In genomic region chr14:49621114-49621881, GRCh38 we compare ENCODE assay signal across 1 cellular context.
TF ChIP-seq lines count a peak whose summit lies in the region.

No MANE protein-coding gene starts in this region.

TF ChIP-seq in GM12878, 131 proteins besides CTCF, POLR2A, EP300 and RAD21:
- TF ChIP-seq ZBED1 (IDR thresholded peaks at IDR 0.05; ENCODE audit: borderline replicate concordance) (0 out of 2 replicates have a peak, but pooled peaks have one; percentile 16), NR2F1 (conservative IDR thresholded peaks at IDR 0.05) (no peak; the same call in 1 of the 2 replicates), TCF12 (IDR thresholded peaks at IDR 0.05; ENCODE audit: low read depth, low read length) (0 out of 2 replicates have a peak, but pooled peaks have one; percentile 42), SIN3A (IDR thresholded peaks at IDR 0.05; ENCODE audit: low read depth, low read length) (peak; percentile 44; the same call in 1 of the 2 replicates), BRCA1 (IDR thresholded peaks at IDR 0.05; ENCODE audit: low read depth, low read length) (no peak), JUND (IDR thresholded peaks at IDR 0.05; ENCODE audit: low read depth, low read length) (no peak), HCFC1 (IDR thresholded peaks at IDR 0.05; ENCODE audit: low read length) (no peak), SMAD5 (IDR thresholded peaks at IDR 0.05; ENCODE audit: low read depth) (no peak), ZBTB33 (IDR thresholded peaks at IDR 0.05) (no peak), IKZF1 (conservative IDR thresholded peaks at IDR 0.05) (peak; percentile 76), NR2C2 (IDR thresholded peaks at IDR 0.05; ENCODE audit: borderline replicate concordance, control insufficient read depth, insufficient read length, low read depth) (no peak), PRDM15 (CRISPR knock-in tag; IDR thresholded peaks at IDR 0.05) (no peak), RB1 (IDR thresholded peaks at IDR 0.05; ENCODE audit: borderline replicate concordance) (no peak), CREB1 (IDR thresholded peaks at IDR 0.05; ENCODE audit: low read depth) (no peak), NKRF (conservative IDR thresholded peaks at IDR 0.05) (peak; percentile 70; the same call in 1 of the 2 replicates), EGR1 (IDR thresholded peaks at IDR 0.05; ENCODE audit: borderline replicate concordance in 1 of 2, low read depth in 2 of 2, low read length in 2 of 2) (no peak), POLR2AphosphoS2 (IDR thresholded peaks at IDR 0.05; ENCODE audit: low read depth, low read length) (no peak), MAX (IDR thresholded peaks at IDR 0.05; ENCODE audit: low read depth, low read length) (peak; percentile 17; the same call in 1 of the 2 replicates), LARP7 (IDR thresholded peaks at IDR 0.05) (peak; percentile 79), TARDBP (IDR thresholded peaks at IDR 0.05; ENCODE audit: borderline replicate concordance) (no peak), BHLHE40 (IDR thresholded peaks at IDR 0.05; ENCODE audit: borderline replicate concordance in 1 of 2, low read depth in 2 of 2, low read length in 1 of 2) (no peak), MTA2 (IDR thresholded peaks at IDR 0.05; ENCODE audit: low read depth) (no peak), ZNF217 (IDR thresholded peaks at IDR 0.05) (peak; percentile 81; the same call in 1 of the 2 replicates), CBX3 (IDR thresholded peaks at IDR 0.05; ENCODE audit: borderline replicate concordance, low read depth) (no peak), TAF1 (IDR thresholded peaks at IDR 0.05; ENCODE audit: borderline replicate concordance, low read depth, low read length) (no peak), RCOR1 (conservative IDR thresholded peaks at IDR 0.05; ENCODE audit: low read depth, low read length) (no peak), BACH1 (IDR thresholded peaks at IDR 0.05; ENCODE audit: borderline replicate concordance) (no peak), SKIL (IDR thresholded peaks at IDR 0.05; ENCODE audit: low read depth, poor library complexity, severe bottlenecking) (no peak), RELB (IDR thresholded peaks at IDR 0.05; ENCODE audit: low read depth) (no peak), NFYA (IDR thresholded peaks at IDR 0.05; ENCODE audit: borderline replicate concordance, low read depth, low read length) (no peak), TBL1XR1 (IDR thresholded peaks at IDR 0.05; ENCODE audit: low read depth, low read length) (no peak), SREBF2 (IDR thresholded peaks at IDR 0.05; ENCODE audit: low read length) (no peak), CBFB (IDR thresholded peaks at IDR 0.05; ENCODE audit: low read depth) (no peak), RELA (IDR thresholded peaks at IDR 0.05; ENCODE audit: borderline replicate concordance, partially characterized antibody) (no peak), CEBPB (IDR thresholded peaks at IDR 0.05; ENCODE audit: borderline replicate concordance in 1 of 2, low read depth in 2 of 2, low read length in 2 of 2) (no peak), ZBTB11 (CRISPR knock-in tag; IDR thresholded peaks at IDR 0.05) (no peak), HDAC6 (IDR thresholded peaks at IDR 0.05; ENCODE audit: unreplicated experiment) (no peak), RUNX3 (IDR thresholded peaks at IDR 0.05; ENCODE audit: low read length) (no peak), MLLT1 (IDR thresholded peaks at IDR 0.05) (0 out of 2 replicates have a peak, but pooled peaks have one; percentile 3), BMI1 (IDR thresholded peaks at IDR 0.05; ENCODE audit: borderline replicate concordance) (no peak), EED (IDR thresholded peaks at IDR 0.05; ENCODE audit: low read depth) (0 out of 2 replicates have a peak, but pooled peaks have one; percentile 15), MTA3 (IDR thresholded peaks at IDR 0.05; ENCODE audit: borderline replicate concordance, low read length) (no peak), EZH2 (IDR thresholded peaks at IDR 0.05; ENCODE audit: borderline replicate concordance, control insufficient read depth, low read depth, low read length) (no peak), KLF5 (IDR thresholded peaks at IDR 0.05; ENCODE audit: partially characterized antibody) (no peak), RBBP5 (conservative IDR thresholded peaks at IDR 0.05) (no peak), SMC3 (IDR thresholded peaks at IDR 0.05; ENCODE audit: borderline replicate concordance, low read length) (no peak), IRF4 (IDR thresholded peaks at IDR 0.05; ENCODE audit: low read depth, low read length) (no peak)
